ENCODE assay signal across 1 cellular context in genomic region chr5:149445739-149446369, GRCh38.
TF ChIP-seq lines count a peak whose summit lies in the region.

No MANE protein-coding gene starts in this region.

TF ChIP-seq in SK-N-SH, 30 proteins besides CTCF, POLR2A, EP300 and RAD21 (continued from another document):
- peak; percentile 96 for TF ChIP-seq PBX3 (IDR thresholded peaks at IDR 0.05)
- peak; percentile 78 for TF ChIP-seq MAX (IDR thresholded peaks at IDR 0.05; ENCODE audit: low read depth)
- no peak; the same call in 1 of the 2 replicates for TF ChIP-seq SIN3A (IDR thresholded peaks at IDR 0.05; ENCODE audit: borderline replicate concordance, low read depth, low read length)
- peak; percentile 47; the same call in 1 of the 2 replicates for TF ChIP-seq YY1 (IDR thresholded peaks at IDR 0.05; ENCODE audit: low read depth)
- TF ChIP-seq GABPA (IDR thresholded peaks at IDR 0.05; ENCODE audit: low read depth): no peak
- no peak for TF ChIP-seq RFX5 (IDR thresholded peaks at IDR 0.05; ENCODE audit: low read length)
- peak; percentile 22; the same call in 1 of the 2 replicates for TF ChIP-seq TAF1 (IDR thresholded peaks at IDR 0.05; ENCODE audit: borderline replicate concordance, low read depth, low read length)
- TF ChIP-seq NRF1 (IDR thresholded peaks at IDR 0.05; ENCODE audit: low read depth, low read length): no peak
TF ChIP-seq in SK-N-SH: peak in this region for 11.
